16 cellular contexts compared by ENCODE assay signal in the genomic region with DNA sequence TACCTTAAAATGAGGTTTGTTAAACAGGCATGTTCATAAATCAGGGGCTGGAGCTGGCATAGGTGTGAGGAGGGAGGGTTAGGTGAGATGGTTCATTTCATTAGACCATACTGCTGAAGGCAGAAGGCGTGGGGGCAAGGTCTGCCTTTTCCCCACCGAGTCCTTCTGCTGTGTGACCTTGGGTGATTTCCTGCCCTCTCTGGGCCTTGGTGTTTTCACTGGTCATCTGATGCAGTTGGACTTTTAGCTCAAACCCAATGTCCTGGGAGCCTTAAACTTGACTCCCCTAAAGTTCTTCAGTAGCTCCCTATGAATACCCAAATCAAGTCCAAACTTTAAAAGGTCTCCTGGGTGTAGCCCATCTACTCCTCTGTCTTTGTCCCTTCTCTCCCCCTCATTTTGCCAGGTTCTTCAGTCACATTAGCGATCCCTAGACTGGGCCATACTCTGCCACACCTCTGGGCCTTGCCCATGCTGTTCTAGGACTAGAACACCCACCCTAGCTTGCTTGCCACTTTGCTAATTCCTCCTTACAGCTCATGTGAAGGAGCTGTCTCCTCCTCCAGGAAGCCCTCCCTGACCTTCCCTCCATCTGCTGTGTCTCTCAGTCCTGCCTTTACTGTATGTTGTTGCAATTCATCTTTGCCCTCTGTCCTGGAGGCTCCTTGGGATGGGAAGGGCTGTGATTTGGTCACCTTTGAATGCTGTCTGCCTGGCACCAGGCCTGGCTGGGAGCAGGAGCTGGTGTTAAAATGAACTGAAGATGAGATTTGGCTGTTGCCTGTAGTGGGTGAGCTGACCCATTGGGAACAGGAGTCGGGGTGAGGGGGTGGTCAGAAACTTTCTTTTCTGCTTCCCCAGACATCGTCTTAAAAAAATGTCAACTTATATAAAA.
A peak's percentile ranks its signal among the peaks of the same experiment; 100 is the strongest.
DNase-seq lines count a peak whose midpoint lies in the region; ATAC-seq, FAIRE-seq and TF ChIP-seq lines count a peak whose summit lies in the region.
"Had no signal": no experiment of that assay in that cellular context is flagged by ENCODE, and none has a peak within 500 bp of the region (broad histone marks: within the 10 kb centered on the region; RNA-seq: fewer than 3 reads in every experiment).

No MANE protein-coding gene starts in this region.

- H3K36me3 ChIP-seq in astrocyte (ENCODE audit: insufficient read depth, low read length) (no peaks in the 10 kb centered on the region), testis (ENCODE audit: low read depth, missing control alignments) (no peaks in the 10 kb centered on the region), GM23338 (ENCODE audit: insufficient read depth) (no peaks in the 10 kb centered on the region), GM23248 (ENCODE audit: low read depth) (no peaks in the 10 kb centered on the region)

- WGBS in testis, 2 donors: 83 to 85% methylated on average over 5 of the region's 5 CpGs
- WGBS in GM23248 (ENCODE audit: low coverage in 1 of 2, low lambda C conversion rate in 2 of 2, missing lambda C conversion rate in 2 of 2), 2 experiments: 84 to 90% methylated on average over 5 of the region's 5 CpGs

- H3K27me3 Mint-ChIP-seq in CD14-positive monocyte (ENCODE audit: low read depth in 3 of 3) (peaks cover 0 to 9% (median 3%) of the 10 kb centered on the region in 3 donors), astrocyte (ENCODE audit: low read depth, unreplicated experiment) (peaks cover 33% of the 10 kb centered on the region), GM23338 (ENCODE audit: insufficient read depth, low read depth, poor library complexity) (peaks cover 22% of the 10 kb centered on the region)

- no peak for TF ChIP-seq POLR2A in testis (IDR thresholded peaks at IDR 0.05)

- DNase-seq in CD14-positive monocyte (ENCODE audit: low spot score) (peak; percentile 26), astrocyte (ENCODE audit: low read depth) (no peak), mesenteric fat pad (ENCODE audit: low spot score) (peak; percentile 60), testis (peak; percentile 2), GM23338 (ENCODE audit: low spot score) (no peak), GM23248 (no peak)
- DNase-seq: AML-193, DMS79, HCEC 1CT, NCI-H1092 treated with DMSO at 0.1 percent for 48 hours, NCI-H510A, NCI-H748 treated with DMSO at 0.1 percent for 48 hours, OCI-M1, Right ventricle myocardium superior had no signal

- H3K27ac ChIP-seq in astrocyte (ENCODE audit: low read depth, low read length) (no peak overlapping the region), testis (no peak overlapping the region), GM23338 (ENCODE audit: low read depth) (no peak overlapping the region), GM23248 (no peak overlapping the region)
- H3K27ac ChIP-seq: C4-2B had no signal

- H3K4me3 ChIP-seq in astrocyte (ENCODE audit: insufficient read depth, low read depth, low read length) (no peak overlapping the region), testis (no peak overlapping the region), GM23338 (no peak overlapping the region), GM23248 (no peak overlapping the region)

- H3K9me3 ChIP-seq in astrocyte (ENCODE audit: insufficient read depth, low read depth, low read length): no peaks in the 10 kb centered on the region
- H3K9me3 ChIP-seq in testis: no peaks in the 10 kb centered on the region
- H3K9me3 ChIP-seq in GM23248 (ENCODE audit: low read depth): no peaks in the 10 kb centered on the region

- H3K4me1 ChIP-seq in astrocyte (ENCODE audit: insufficient read depth, low read length) (peaks cover 11% of the 10 kb centered on the region), testis (no peaks in the 10 kb centered on the region), GM23338 (ENCODE audit: insufficient read depth) (peaks cover 19% of the 10 kb centered on the region), GM23248 (ENCODE audit: insufficient read depth) (peaks cover 12% of the 10 kb centered on the region)

- H3K36me3 Mint-ChIP-seq in CD14-positive monocyte (no peaks in the 10 kb centered on the region), astrocyte (ENCODE audit: low read depth, unreplicated experiment) (no peaks in the 10 kb centered on the region), GM23338 (ENCODE audit: low read depth) (no peaks in the 10 kb centered on the region)

- H3K27me3 ChIP-seq in astrocyte (ENCODE audit: insufficient read depth, low read length): no peaks in the 10 kb centered on the region
- H3K27me3 ChIP-seq in testis: no peaks in the 10 kb centered on the region
- no peaks in the 10 kb centered on the region for H3K27me3 ChIP-seq in GM23338 (ENCODE audit: insufficient read depth)
- no peaks in the 10 kb centered on the region for H3K27me3 ChIP-seq in GM23248 (replicated peaks; ENCODE audit: insufficient read depth)

- ATAC-seq in HG03045 (IDR thresholded peaks at IDR 0.05; ENCODE audit: unreplicated experiment): no peak
- ATAC-seq in GM23338: no peak

- H3K9me2 ChIP-seq in GM23338 (ENCODE audit: insufficient read depth): no peaks in the 10 kb centered on the region
- H3K9me2 ChIP-seq in GM23248 (ENCODE audit: insufficient read depth): no peaks in the 10 kb centered on the region

- in situ Hi-C loops in GM23248 (cut with MboI): no loop called here

- H3K4me2 ChIP-seq in astrocyte (ENCODE audit: low read length): no peak overlapping the region
- no peak overlapping the region for H3K4me2 ChIP-seq in GM23338
- no peak overlapping the region for H3K4me2 ChIP-seq in GM23248 (ENCODE audit: unreplicated experiment)

- intact Hi-C loops in CD14-positive monocyte (cut with micrococcal nuclease) (no loop called here), testis (cut with DNase I; ENCODE audit: low total_unique reads) (no loop called here)

- H3K9me3 Mint-ChIP-seq in CD14-positive monocyte (peaks cover 0 to 1% (median 0%) of the 10 kb centered on the region in 7 donors), astrocyte (ENCODE audit: unreplicated experiment) (peaks cover 10% of the 10 kb centered on the region), GM23338 (peaks cover 3% of the 10 kb centered on the region; the same call in 1 of the 3 replicates)

- H3K79me2 ChIP-seq in astrocyte (ENCODE audit: insufficient read depth, low read length) (no peaks in the 10 kb centered on the region), GM23338 (replicated peaks; ENCODE audit: insufficient read depth) (no peaks in the 10 kb centered on the region), GM23248 (ENCODE audit: insufficient read depth) (no peaks in the 10 kb centered on the region)

- no peak overlapping the region for H2AFZ ChIP-seq in astrocyte (ENCODE audit: low read depth, low read length)
- H2AFZ ChIP-seq in GM23338: no peak overlapping the region
- no peak overlapping the region for H2AFZ ChIP-seq in GM23248

- H3K9ac ChIP-seq in astrocyte (ENCODE audit: low read length) (no peak overlapping the region), GM23248 (no peak overlapping the region)

- H3K4me1 Mint-ChIP-seq in CD14-positive monocyte: no peaks in the 10 kb centered on the region
- peaks cover 15% of the 10 kb centered on the region for H3K4me1 Mint-ChIP-seq in astrocyte (ENCODE audit: low read depth, unreplicated experiment)
- peaks cover 27% of the 10 kb centered on the region for H3K4me1 Mint-ChIP-seq in GM23338

- H3K27ac Mint-ChIP-seq in CD14-positive monocyte (no peak overlapping the region), astrocyte (ENCODE audit: unreplicated experiment) (peak overlapping the region; percentile 66), GM23338 (no peak overlapping the region)

- no peak for TF ChIP-seq CTCF in CD14-positive monocyte (IDR thresholded peaks at IDR 0.05)
- no peak for TF ChIP-seq CTCF in astrocyte (IDR thresholded peaks at IDR 0.05; ENCODE audit: insufficient read depth, low read depth, low read length)
- no peak for TF ChIP-seq CTCF in testis (IDR thresholded peaks at IDR 0.05)
- no peak for TF ChIP-seq CTCF in GM23338 (conservative IDR thresholded peaks at IDR 0.05; ENCODE audit: low read depth in 2 of 2)

- H3K4me3 Mint-ChIP-seq in CD14-positive monocyte: no peak overlapping the region
- no peak overlapping the region for H3K4me3 Mint-ChIP-seq in astrocyte (ENCODE audit: unreplicated experiment)
- H3K4me3 Mint-ChIP-seq in GM23338: no peak overlapping the region

- no peaks in the 10 kb centered on the region for H4K20me1 ChIP-seq in astrocyte (ENCODE audit: insufficient read depth, low read length)
- no peaks in the 10 kb centered on the region for H4K20me1 ChIP-seq in GM23338 (replicated peaks; ENCODE audit: insufficient read depth)
- H4K20me1 ChIP-seq in GM23248 (ENCODE audit: insufficient read depth): no peaks in the 10 kb centered on the region

- FAIRE-seq in astrocyte (lab: Jason Lieb, UNC): no peak

- H3F3A ChIP-seq in GM23338 (replicated peaks; ENCODE audit: low read depth): no peaks in the 10 kb centered on the region
- H3F3A ChIP-seq in GM23248 (ENCODE audit: insufficient read depth): peaks cover 6% of the 10 kb centered on the region; the same call in 1 of the 2 replicates

TF ChIP-seq in GM23338, 12 proteins besides CTCF, POLR2A, EP300 and RAD21 (continues in another document):
- TF ChIP-seq ZNF114 (CRISPR knock-in tag; IDR thresholded peaks at IDR 0.05): no peak
- TF ChIP-seq ZNF331 (CRISPR knock-in tag; IDR thresholded peaks at IDR 0.05; ENCODE audit: low read depth): no peak
- TF ChIP-seq JUNB (IDR thresholded peaks at IDR 0.05; ENCODE audit: unreplicated experiment): no peak
- no peak for TF ChIP-seq REST (IDR thresholded peaks at IDR 0.05; ENCODE audit: unreplicated experiment)
- no peak for TF ChIP-seq STAT1 (IDR thresholded peaks at IDR 0.05; ENCODE audit: unreplicated experiment)

Comparison
In these comparisons a context has a peak if more than half of its experiments do, and no peak if none do; other contexts are left out.
1. DNase-seq: peak in CD14-positive monocyte (single experiment), mesenteric fat pad (single experiment) and testis (single experiment); none in astrocyte (single experiment), GM23338 (single experiment) and GM23248 (single experiment).